ENCODE assay signal across 1 cellular context in the genomic region with DNA sequence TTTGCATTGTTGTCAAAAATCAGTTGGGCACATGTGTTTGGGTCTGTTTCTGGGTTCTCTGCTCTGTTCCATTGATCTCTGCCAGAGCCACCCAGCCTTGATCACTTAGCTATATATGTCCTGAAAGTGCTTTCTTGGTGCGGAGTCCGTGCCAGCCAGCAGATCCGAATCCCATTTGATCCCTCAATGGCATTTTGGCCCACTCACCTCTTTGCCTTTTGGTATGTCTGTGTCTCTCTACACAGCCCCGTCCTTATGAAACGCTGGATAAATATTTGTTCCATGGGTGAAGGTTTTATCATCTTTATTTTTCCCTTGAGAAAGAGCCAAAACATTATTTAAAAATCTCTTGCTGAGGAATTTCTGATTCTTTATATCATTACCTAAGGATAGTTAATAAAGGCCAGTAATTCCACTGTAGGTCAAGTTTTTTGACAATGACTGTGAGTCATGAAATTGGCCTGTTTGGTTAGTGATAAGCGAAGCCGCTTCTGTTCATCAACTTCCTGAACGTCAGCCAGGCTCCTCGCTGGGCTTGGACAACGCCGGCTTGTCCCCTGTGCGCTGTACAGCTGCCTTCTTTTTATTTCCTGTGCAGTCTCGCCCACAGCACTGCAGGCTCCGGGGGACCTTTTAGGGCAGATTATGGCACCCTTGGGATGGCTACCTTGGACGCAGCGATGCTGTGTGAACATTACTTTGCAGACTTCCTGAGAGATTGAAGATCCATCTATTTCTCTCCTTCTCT.
TF ChIP-seq lines count a peak whose summit lies in the region.

No MANE protein-coding gene starts in this region.

TF ChIP-seq in HepG2, 621 proteins besides CTCF, POLR2A, EP300 and RAD21 (continued from another document and continues in another):
- TF ChIP-seq, protein P1, sequence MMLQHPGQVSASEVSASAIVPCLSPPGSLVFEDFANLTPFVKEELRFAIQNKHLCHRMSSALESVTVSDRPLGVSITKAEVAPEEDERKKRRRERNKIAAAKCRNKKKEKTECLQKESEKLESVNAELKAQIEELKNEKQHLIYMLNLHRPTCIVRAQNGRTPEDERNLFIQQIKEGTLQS (CRISPR knock-in tag; IDR thresholded peaks at IDR 0.05), result peak; percentile 94
- TF ChIP-seq ISL2 (CRISPR knock-in tag; IDR thresholded peaks at IDR 0.05) (peak; percentile 69), GATAD1 (CRISPR knock-in tag; IDR thresholded peaks at IDR 0.05) (no peak; the same call in 1 of the 2 replicates), NFATC3 (CRISPR knock-in tag; IDR thresholded peaks at IDR 0.05) (no peak), SP4 (CRISPR knock-in tag; IDR thresholded peaks at IDR 0.05) (no peak), KLF16 (CRISPR knock-in tag; IDR thresholded peaks at IDR 0.05) (0 out of 4 replicates have a peak, but pooled peaks of 1 of the 2 experiments have one; percentile 40), THYN1 (CRISPR knock-in tag; IDR thresholded peaks at IDR 0.05; ENCODE audit: borderline replicate concordance, low read depth) (no peak), NCOR1 (IDR thresholded peaks at IDR 0.05; ENCODE audit: borderline replicate concordance, low read length) (no peak; the same call in 1 of the 2 replicates), ZNF589 (CRISPR knock-in tag; conservative IDR thresholded peaks at IDR 0.05) (no peak), CHD4 (IDR thresholded peaks at IDR 0.05; ENCODE audit: borderline replicate concordance, low read length) (no peak), CREM (IDR thresholded peaks at IDR 0.05) (peak; percentile 47), CREM (CRISPR knock-in tag; IDR thresholded peaks at IDR 0.05) (no peak), POLR2AphosphoS5 (IDR thresholded peaks at IDR 0.05; ENCODE audit: low read depth, low read length) (no peak), ZMYM4 (CRISPR knock-in tag; IDR thresholded peaks at IDR 0.05) (no peak), ZFP82 (CRISPR knock-in tag; IDR thresholded peaks at IDR 0.05; ENCODE audit: borderline replicate concordance) (no peak), EZH2 (conservative IDR thresholded peaks at IDR 0.05; ENCODE audit: low read depth, low read length) (no peak), ZBTB7A (CRISPR knock-in tag; IDR thresholded peaks at IDR 0.05) (no peak), ZNF841 (CRISPR knock-in tag; IDR thresholded peaks at IDR 0.05; ENCODE audit: borderline replicate concordance) (no peak), ZNF138 (CRISPR knock-in tag; IDR thresholded peaks at IDR 0.05; ENCODE audit: low read depth) (no peak), ZNF101 (CRISPR knock-in tag; IDR thresholded peaks at IDR 0.05; ENCODE audit: borderline replicate concordance, low read depth) (no peak), ZNF34 (CRISPR knock-in tag; IDR thresholded peaks at IDR 0.05; ENCODE audit: borderline replicate concordance) (no peak), ZNF605 (CRISPR knock-in tag; IDR thresholded peaks at IDR 0.05) (no peak), ZBTB3 (CRISPR knock-in tag; IDR thresholded peaks at IDR 0.05; ENCODE audit: borderline replicate concordance, low read depth) (no peak), CCAR2 (optimal IDR thresholded peaks at IDR 0.05; ENCODE audit: low read depth, low read length) (no peak), SSRP1 (CRISPR knock-in tag; IDR thresholded peaks at IDR 0.05) (no peak), NFKB2 (CRISPR knock-in tag; IDR thresholded peaks at IDR 0.05; ENCODE audit: borderline replicate concordance) (no peak), SNRNP70 (IDR thresholded peaks at IDR 0.05; ENCODE audit: low read depth, low read length) (no peak), TARDBP (CRISPR knock-in tag; IDR thresholded peaks at IDR 0.05) (0 out of 2 replicates have a peak, but pooled peaks have one; percentile 39), DNMT1 (CRISPR knock-in tag; IDR thresholded peaks at IDR 0.05) (no peak), HNRNPH1 (optimal IDR thresholded peaks at IDR 0.05; ENCODE audit: low read depth, low read length) (no peak), ZNF501 (CRISPR knock-in tag; IDR thresholded peaks at IDR 0.05) (peak; percentile 21; the same call in 1 of the 2 replicates), ZNF329 (CRISPR knock-in tag; IDR thresholded peaks at IDR 0.05; ENCODE audit: low read depth) (no peak), ZNF432 (CRISPR knock-in tag; IDR thresholded peaks at IDR 0.05; ENCODE audit: borderline replicate concordance) (no peak), ZNF780A (CRISPR knock-in tag; IDR thresholded peaks at IDR 0.05) (no peak), ZNF33B (CRISPR knock-in tag; IDR thresholded peaks at IDR 0.05) (no peak)
- TF ChIP-seq, protein P2, sequence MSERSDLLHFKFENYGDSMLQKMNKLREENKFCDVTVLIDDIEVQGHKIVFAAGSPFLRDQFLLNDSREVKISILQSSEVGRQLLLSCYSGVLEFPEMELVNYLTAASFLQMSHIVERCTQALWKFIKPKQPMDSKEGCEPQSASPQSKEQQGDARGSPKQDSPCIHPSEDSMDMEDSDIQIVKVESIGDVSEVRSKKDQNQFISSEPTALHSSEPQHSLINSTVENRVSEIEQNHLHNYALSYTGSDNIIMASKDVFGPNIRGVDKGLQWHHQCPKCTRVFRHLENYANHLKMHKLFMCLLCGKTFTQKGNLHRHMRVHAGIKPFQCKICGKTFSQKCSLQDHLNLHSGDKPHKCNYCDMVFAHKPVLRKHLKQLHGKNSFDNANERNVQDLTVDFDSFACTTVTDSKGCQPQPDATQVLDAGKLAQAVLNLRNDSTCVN (CRISPR knock-in tag; IDR thresholded peaks at IDR 0.05; ENCODE audit: borderline replicate concordance), result no peak
- TF ChIP-seq, protein P3, sequence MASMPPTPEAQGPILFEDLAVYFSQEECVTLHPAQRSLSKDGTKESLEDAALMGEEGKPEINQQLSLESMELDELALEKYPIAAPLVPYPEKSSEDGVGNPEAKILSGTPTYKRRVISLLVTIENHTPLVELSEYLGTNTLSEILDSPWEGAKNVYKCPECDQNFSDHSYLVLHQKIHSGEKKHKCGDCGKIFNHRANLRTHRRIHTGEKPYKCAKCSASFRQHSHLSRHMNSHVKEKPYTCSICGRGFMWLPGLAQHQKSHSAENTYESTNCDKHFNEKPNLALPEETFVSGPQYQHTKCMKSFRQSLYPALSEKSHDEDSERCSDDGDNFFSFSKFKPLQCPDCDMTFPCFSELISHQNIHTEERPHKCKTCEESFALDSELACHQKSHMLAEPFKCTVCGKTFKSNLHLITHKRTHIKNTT (CRISPR knock-in tag; IDR thresholded peaks at IDR 0.05), result no peak
- TF ChIP-seq, protein P4, sequence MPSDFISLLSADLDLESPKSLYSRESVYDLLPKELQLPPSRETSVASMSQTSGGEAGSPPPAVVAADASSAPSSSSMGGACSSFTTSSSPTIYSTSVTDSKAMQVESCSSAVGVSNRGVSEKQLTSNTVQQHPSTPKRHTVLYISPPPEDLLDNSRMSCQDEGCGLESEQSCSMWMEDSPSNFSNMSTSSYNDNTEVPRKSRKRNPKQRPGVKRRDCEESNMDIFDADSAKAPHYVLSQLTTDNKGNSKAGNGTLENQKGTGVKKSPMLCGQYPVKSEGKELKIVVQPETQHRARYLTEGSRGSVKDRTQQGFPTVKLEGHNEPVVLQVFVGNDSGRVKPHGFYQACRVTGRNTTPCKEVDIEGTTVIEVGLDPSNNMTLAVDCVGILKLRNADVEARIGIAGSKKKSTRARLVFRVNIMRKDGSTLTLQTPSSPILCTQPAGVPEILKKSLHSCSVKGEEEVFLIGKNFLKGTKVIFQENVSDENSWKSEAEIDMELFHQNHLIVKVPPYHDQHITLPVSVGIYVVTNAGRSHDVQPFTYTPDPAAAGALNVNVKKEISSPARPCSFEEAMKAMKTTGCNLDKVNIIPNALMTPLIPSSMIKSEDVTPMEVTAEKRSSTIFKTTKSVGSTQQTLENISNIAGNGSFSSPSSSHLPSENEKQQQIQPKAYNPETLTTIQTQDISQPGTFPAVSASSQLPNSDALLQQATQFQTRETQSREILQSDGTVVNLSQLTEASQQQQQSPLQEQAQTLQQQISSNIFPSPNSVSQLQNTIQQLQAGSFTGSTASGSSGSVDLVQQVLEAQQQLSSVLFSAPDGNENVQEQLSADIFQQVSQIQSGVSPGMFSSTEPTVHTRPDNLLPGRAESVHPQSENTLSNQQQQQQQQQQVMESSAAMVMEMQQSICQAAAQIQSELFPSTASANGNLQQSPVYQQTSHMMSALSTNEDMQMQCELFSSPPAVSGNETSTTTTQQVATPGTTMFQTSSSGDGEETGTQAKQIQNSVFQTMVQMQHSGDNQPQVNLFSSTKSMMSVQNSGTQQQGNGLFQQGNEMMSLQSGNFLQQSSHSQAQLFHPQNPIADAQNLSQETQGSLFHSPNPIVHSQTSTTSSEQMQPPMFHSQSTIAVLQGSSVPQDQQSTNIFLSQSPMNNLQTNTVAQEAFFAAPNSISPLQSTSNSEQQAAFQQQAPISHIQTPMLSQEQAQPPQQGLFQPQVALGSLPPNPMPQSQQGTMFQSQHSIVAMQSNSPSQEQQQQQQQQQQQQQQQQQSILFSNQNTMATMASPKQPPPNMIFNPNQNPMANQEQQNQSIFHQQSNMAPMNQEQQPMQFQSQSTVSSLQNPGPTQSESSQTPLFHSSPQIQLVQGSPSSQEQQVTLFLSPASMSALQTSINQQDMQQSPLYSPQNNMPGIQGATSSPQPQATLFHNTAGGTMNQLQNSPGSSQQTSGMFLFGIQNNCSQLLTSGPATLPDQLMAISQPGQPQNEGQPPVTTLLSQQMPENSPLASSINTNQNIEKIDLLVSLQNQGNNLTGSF (CRISPR knock-in tag; IDR thresholded peaks at IDR 0.05), result no peak
- TF ChIP-seq, protein P5, sequence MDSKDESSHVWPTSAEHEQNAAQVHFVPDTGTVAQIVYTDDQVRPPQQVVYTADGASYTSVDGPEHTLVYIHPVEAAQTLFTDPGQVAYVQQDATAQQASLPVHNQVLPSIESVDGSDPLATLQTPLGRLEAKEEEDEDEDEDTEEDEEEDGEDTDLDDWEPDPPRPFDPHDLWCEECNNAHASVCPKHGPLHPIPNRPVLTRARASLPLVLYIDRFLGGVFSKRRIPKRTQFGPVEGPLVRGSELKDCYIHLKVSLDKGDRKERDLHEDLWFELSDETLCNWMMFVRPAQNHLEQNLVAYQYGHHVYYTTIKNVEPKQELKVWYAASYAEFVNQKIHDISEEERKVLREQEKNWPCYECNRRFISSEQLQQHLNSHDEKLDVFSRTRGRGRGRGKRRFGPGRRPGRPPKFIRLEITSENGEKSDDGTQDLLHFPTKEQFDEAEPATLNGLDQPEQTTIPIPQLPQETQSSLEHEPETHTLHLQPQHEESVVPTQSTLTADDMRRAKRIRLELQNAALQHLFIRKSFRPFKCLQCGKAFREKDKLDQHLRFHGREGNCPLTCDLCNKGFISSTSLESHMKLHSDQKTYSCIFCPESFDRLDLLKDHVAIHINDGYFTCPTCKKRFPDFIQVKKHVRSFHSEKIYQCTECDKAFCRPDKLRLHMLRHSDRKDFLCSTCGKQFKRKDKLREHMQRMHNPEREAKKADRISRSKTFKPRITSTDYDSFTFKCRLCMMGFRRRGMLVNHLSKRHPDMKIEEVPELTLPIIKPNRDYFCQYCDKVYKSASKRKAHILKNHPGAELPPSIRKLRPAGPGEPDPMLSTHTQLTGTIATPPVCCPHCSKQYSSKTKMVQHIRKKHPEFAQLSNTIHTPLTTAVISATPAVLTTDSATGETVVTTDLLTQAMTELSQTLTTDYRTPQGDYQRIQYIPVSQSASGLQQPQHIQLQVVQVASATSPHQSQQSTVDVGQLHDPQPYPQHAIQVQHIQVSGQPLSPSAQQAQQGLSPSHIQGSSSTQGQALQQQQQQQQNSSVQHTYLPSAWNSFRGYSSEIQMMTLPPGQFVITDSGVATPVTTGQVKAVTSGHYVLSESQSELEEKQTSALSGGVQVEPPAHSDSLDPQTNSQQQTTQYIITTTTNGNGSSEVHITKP (CRISPR knock-in tag; IDR thresholded peaks at IDR 0.05; ENCODE audit: low read depth), result peak; percentile 77
- TF ChIP-seq, protein P6, sequence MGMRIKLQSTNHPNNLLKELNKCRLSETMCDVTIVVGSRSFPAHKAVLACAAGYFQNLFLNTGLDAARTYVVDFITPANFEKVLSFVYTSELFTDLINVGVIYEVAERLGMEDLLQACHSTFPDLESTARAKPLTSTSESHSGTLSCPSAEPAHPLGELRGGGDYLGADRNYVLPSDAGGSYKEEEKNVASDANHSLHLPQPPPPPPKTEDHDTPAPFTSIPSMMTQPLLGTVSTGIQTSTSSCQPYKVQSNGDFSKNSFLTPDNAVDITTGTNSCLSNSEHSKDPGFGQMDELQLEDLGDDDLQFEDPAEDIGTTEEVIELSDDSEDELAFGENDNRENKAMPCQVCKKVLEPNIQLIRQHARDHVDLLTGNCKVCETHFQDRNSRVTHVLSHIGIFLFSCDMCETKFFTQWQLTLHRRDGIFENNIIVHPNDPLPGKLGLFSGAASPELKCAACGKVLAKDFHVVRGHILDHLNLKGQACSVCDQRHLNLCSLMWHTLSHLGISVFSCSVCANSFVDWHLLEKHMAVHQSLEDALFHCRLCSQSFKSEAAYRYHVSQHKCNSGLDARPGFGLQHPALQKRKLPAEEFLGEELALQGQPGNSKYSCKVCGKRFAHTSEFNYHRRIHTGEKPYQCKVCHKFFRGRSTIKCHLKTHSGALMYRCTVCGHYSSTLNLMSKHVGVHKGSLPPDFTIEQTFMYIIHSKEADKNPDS (CRISPR knock-in tag; IDR thresholded peaks at IDR 0.05), result no peak
- TF ChIP-seq, protein P7, sequence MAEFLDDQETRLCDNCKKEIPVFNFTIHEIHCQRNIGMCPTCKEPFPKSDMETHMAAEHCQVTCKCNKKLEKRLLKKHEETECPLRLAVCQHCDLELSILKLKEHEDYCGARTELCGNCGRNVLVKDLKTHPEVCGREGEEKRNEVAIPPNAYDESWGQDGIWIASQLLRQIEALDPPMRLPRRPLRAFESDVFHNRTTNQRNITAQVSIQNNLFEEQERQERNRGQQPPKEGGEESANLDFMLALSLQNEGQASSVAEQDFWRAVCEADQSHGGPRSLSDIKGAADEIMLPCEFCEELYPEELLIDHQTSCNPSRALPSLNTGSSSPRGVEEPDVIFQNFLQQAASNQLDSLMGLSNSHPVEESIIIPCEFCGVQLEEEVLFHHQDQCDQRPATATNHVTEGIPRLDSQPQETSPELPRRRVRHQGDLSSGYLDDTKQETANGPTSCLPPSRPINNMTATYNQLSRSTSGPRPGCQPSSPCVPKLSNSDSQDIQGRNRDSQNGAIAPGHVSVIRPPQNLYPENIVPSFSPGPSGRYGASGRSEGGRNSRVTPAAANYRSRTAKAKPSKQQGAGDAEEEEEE (CRISPR knock-in tag; IDR thresholded peaks at IDR 0.05; ENCODE audit: borderline replicate concordance), result no peak
- TF ChIP-seq, protein P8, sequence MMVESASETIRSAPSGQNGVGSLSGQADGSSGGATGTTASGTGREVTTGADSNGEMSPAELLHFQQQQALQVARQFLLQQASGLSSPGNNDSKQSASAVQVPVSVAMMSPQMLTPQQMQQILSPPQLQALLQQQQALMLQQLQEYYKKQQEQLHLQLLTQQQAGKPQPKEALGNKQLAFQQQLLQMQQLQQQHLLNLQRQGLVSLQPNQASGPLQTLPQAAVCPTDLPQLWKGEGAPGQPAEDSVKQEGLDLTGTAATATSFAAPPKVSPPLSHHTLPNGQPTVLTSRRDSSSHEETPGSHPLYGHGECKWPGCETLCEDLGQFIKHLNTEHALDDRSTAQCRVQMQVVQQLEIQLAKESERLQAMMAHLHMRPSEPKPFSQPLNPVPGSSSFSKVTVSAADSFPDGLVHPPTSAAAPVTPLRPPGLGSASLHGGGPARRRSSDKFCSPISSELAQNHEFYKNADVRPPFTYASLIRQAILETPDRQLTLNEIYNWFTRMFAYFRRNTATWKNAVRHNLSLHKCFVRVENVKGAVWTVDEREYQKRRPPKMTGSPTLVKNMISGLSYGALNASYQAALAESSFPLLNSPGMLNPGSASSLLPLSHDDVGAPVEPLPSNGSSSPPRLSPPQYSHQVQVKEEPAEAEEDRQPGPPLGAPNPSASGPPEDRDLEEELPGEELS (CRISPR knock-in tag; IDR thresholded peaks at IDR 0.05), result peak; percentile 54
- TF ChIP-seq, protein P9, sequence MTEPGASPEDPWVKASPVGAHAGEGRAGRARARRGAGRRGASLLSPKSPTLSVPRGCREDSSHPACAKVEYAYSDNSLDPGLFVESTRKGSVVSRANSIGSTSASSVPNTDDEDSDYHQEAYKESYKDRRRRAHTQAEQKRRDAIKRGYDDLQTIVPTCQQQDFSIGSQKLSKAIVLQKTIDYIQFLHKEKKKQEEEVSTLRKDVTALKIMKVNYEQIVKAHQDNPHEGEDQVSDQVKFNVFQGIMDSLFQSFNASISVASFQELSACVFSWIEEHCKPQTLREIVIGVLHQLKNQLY (CRISPR knock-in tag; IDR thresholded peaks at IDR 0.05), result 0 out of 2 replicates have a peak, but pooled peaks have one; percentile 21
